21 cellular contexts compared by ENCODE assay signal in genomic region chr17:9824797-9825338, GRCh38. TPM values are rescaled to one million over a fixed set of nuclear protein-coding genes. Genes with fewer than 3 reads are reported as not detected.
DNase-seq lines count a peak whose midpoint lies in the region; ATAC-seq, FAIRE-seq and TF ChIP-seq lines count a peak whose summit lies in the region.
"Had no signal": no experiment of that assay in that cellular context is flagged by ENCODE, and none has a peak within 500 bp of the region (broad histone marks: within the 10 kb centered on the region; RNA-seq: fewer than 3 reads in every experiment).

No MANE protein-coding gene starts in this region.

- DNase-seq in HepG2 (ENCODE audit: low spot score) (no peak), right lobe of liver (no peak), H1 (ENCODE audit: low read depth in 1 of 2, low spot score in 2 of 2) (no peak), sigmoid colon (no peak), NCI-H1436 treated with DMSO at 0.1 percent for 48 hours (lab: John Stamatoyannopoulos, UW) (no peak), DMS79 (lab: John Stamatoyannopoulos, UW) (no peak)
- DNase-seq: Caco-2; CD4-positive, CD25-positive, alpha-beta regulatory T cell; CD8-positive, alpha-beta T cell; DMS153; GDM1; HFFc6 had no signal

- H2BK20ac ChIP-seq in H1 (ENCODE audit: low read length) = no peak overlapping the region

- no peak overlapping the region for H3K4ac ChIP-seq in H1 (replicated peaks; ENCODE audit: insufficient read length, low read depth, low read length)

- H2AFZ ChIP-seq in HepG2 (ENCODE audit: low read length) = no peak overlapping the region
- no peak overlapping the region for H2AFZ ChIP-seq in H1 (ENCODE audit: low read length)
- H2AFZ ChIP-seq: GM23338 had no signal

- no peaks in the 10 kb centered on the region for H4K20me1 ChIP-seq in HepG2 (ENCODE audit: insufficient read depth, low read length)
- no peaks in the 10 kb centered on the region for H4K20me1 ChIP-seq in H1 (replicated peaks in 1 of 2; ENCODE audit: control insufficient read depth in 1 of 2, insufficient read depth in 2 of 2, low read length in 2 of 2)

- no peak for ATAC-seq in HepG2
- no peak for ATAC-seq in right lobe of liver
- ATAC-seq: CD8-positive, alpha-beta T cell; GM12878; GM23338 had no signal

- H3K79me2 ChIP-seq in HepG2 (ENCODE audit: insufficient read depth, low read length) = no peaks in the 10 kb centered on the region
- no peaks in the 10 kb centered on the region for H3K79me2 ChIP-seq in H1 (ENCODE audit: control insufficient read depth in 1 of 2, insufficient read depth in 2 of 2, low read length in 2 of 2)

- no peak overlapping the region for H4K5ac ChIP-seq in H1 (ENCODE audit: insufficient read length, low read depth, low read length)

- TF ChIP-seq EP300 in HepG2 (IDR thresholded peaks at IDR 0.05; ENCODE audit: low read depth in 2 of 2, low read length in 2 of 2) (no peak), HepG2 (CRISPR knock-in tag; IDR thresholded peaks at IDR 0.05; ENCODE audit: borderline replicate concordance) (no peak), H1 (IDR thresholded peaks at IDR 0.05; ENCODE audit: borderline replicate concordance in 1 of 2, low read depth in 2 of 2, low read length in 2 of 2) (no peak), sigmoid colon (IDR thresholded peaks at IDR 0.05) (no peak)

- H3K79me1 ChIP-seq in H1 (ENCODE audit: low read depth, low read length) = no peaks in the 10 kb centered on the region

- TF ChIP-seq RAD21 in HepG2 (CRISPR knock-in tag; IDR thresholded peaks at IDR 0.05) (no peak), H1 (IDR thresholded peaks at IDR 0.05 in 1 of 2, conservative IDR thresholded peaks at IDR 0.05 in 1 of 2; ENCODE audit: low read depth in 2 of 2, low read length in 2 of 2) (no peak)

- CTCF ChIA-PET in HepG2 (lab: Yijun Ruan, JAX; ENCODE audit: low intra/inter-chr PET ratio, low total read pairs) (no interaction called here), H1 (lab: Charles Lee; ENCODE audit: partially characterized antibody) (interaction anchor here (0.6 to 1.3 kb wide), 3 partner anchors 14 to 17 kb away, joined by 3 to 8 read pairs (median 3); no protein-coding TSS in a partner anchor)

- BruUV-seq in HepG2 (replicated peaks; lab: Mats Ljungman, UMichigan) = no TSS peak

- H3K4me3 ChIP-seq in HepG2 (replicated peaks in 1 of 3; ENCODE audit: insufficient read depth in 1 of 3, low read depth in 2 of 3, low read length in 3 of 3) (no peak overlapping the region), right lobe of liver (no peak overlapping the region), H1 (ENCODE audit: extremely low read depth in 1 of 4, insufficient read depth in 2 of 4, low read depth in 3 of 4, low read length in 4 of 4) (no peak overlapping the region), sigmoid colon (no peak overlapping the region)
- H3K4me3 ChIP-seq: GM12878, GM23338, HAP-1 had no signal

- intact Hi-C loops in HepG2 (cut with micrococcal nuclease; ENCODE audit: unreplicated experiment) = no loop called here
- intact Hi-C loops in right lobe of liver (cut with DNase I) = no loop called here
- intact Hi-C loops in sigmoid colon (cut with DNase I) = no loop called here

- H2AK5ac ChIP-seq in H1 (ENCODE audit: low read depth, low read length) = no peak overlapping the region

- peaks cover 3 to 17% of the 10 kb centered on the region in 2 experiments for H3K27me3 ChIP-seq in HepG2 (ENCODE audit: control insufficient read depth in 1 of 2, insufficient read depth in 2 of 2, low read length in 2 of 2)
- no peaks in the 10 kb centered on the region for H3K27me3 ChIP-seq in right lobe of liver
- no peaks in the 10 kb centered on the region for H3K27me3 ChIP-seq in H1 (replicated peaks in 1 of 4; ENCODE audit: control insufficient read depth in 3 of 4, extremely low read depth in 1 of 4, insufficient read depth in 3 of 4, low read length in 3 of 4)
- no peaks in the 10 kb centered on the region for H3K27me3 ChIP-seq in sigmoid colon

- H3K14ac ChIP-seq in H1 (ENCODE audit: insufficient read length) = no peak overlapping the region

- no peak for TF ChIP-seq POLR2A in HepG2 (IDR thresholded peaks at IDR 0.05; ENCODE audit: insufficient read depth in 1 of 2, low read depth in 2 of 2, low read length in 2 of 2)
- no peak for TF ChIP-seq POLR2A in right lobe of liver (IDR thresholded peaks at IDR 0.05)
- no peak for TF ChIP-seq POLR2A in H1 (IDR thresholded peaks at IDR 0.05; ENCODE audit: control extremely low read depth in 1 of 2, low read depth in 2 of 2, low read length in 2 of 2)
- no peak for TF ChIP-seq POLR2A in sigmoid colon (IDR thresholded peaks at IDR 0.05)

- no peak overlapping the region for H2BK120ac ChIP-seq in H1 (replicated peaks; ENCODE audit: low read depth, low read length)

- H3K9me3 ChIP-seq in HepG2 (ENCODE audit: low read length) (no peaks in the 10 kb centered on the region), right lobe of liver (no peaks in the 10 kb centered on the region), H1 (ENCODE audit: insufficient read depth in 2 of 2, low read depth in 1 of 2, low read length in 1 of 2) (no peaks in the 10 kb centered on the region), sigmoid colon (no peaks in the 10 kb centered on the region)
- H3K9me3 ChIP-seq: Caco-2, HAP-1 had no signal

- no peak overlapping the region for H3K23ac ChIP-seq in H1 (ENCODE audit: insufficient read length)

- 25% methylated on average over 7 of the region's 8 CpGs for WGBS in HepG2 (ENCODE audit: low lambda C conversion rate)
- WGBS in right lobe of liver (ENCODE audit: insufficient coverage, low coverage, low lambda C conversion rate, missing lambda C conversion rate) = 14% methylated on average over 1 of the region's 8 CpGs
- 94% methylated on average over 8 of the region's 8 CpGs; no CpG with 5 or more reads in 1 of the 2 experiments for WGBS in H1 (ENCODE audit: extremely low coverage in 1 of 2, insufficient coverage in 1 of 2, insufficient read length in 1 of 2, insufficient replicate concordance in 2 of 2, low coverage in 1 of 2, low lambda C conversion rate in 2 of 2, missing lambda C conversion rate in 1 of 2), 2 experiments
- 71 to 80% methylated on average over 8 of the region's 8 CpGs for WGBS in sigmoid colon, 2 donors

- peak overlapping the region; percentile 73; the same call in 1 of the 2 replicates for H4K8ac ChIP-seq in H1 (ENCODE audit: extremely low read depth, insufficient read depth, low read length)

- no peak overlapping the region for H3K9ac ChIP-seq in HepG2 (ENCODE audit: insufficient read depth, low read depth, low read length)
- H3K9ac ChIP-seq in H1 (replicated peaks in 1 of 4; ENCODE audit: extremely low read depth in 1 of 4, low read depth in 3 of 4, low read length in 3 of 4) = no peak overlapping the region

- no peak overlapping the region for H2BK15ac ChIP-seq in H1 (ENCODE audit: low read length)

- H3K18ac ChIP-seq in H1 (ENCODE audit: extremely low read depth, low read length) = no peak overlapping the region

- no peak overlapping the region for H2BK12ac ChIP-seq in H1 (ENCODE audit: low read depth, low read length)

- TF ChIP-seq CTCF in HepG2 (CRISPR knock-in tag; IDR thresholded peaks at IDR 0.05) (no peak), right lobe of liver (IDR thresholded peaks at IDR 0.05) (no peak), H1 (IDR thresholded peaks at IDR 0.05; ENCODE audit: control extremely low read depth in 1 of 3, insufficient read depth in 1 of 3, low read depth in 1 of 3, low read length in 3 of 3) (no peak), sigmoid colon (IDR thresholded peaks at IDR 0.05) (no peak)

- H3K56ac ChIP-seq in H1 (replicated peaks; ENCODE audit: insufficient read length, low read depth, low read length) = no peak overlapping the region

- no peaks in the 10 kb centered on the region for H3K4me1 ChIP-seq in HepG2 (ENCODE audit: insufficient read depth, low read length)
- no peaks in the 10 kb centered on the region for H3K4me1 ChIP-seq in right lobe of liver
- H3K4me1 ChIP-seq in H1 (replicated peaks in 1 of 4; ENCODE audit: control insufficient read depth in 3 of 4, insufficient read depth in 4 of 4, low read length in 3 of 4) = peaks cover 0 to 2% (median 0%) of the 10 kb centered on the region in 4 experiments; a peak in 1 of 7 replicates
- peaks cover 0 to 43% (median 23%) of the 10 kb centered on the region in 4 donors for H3K4me1 ChIP-seq in sigmoid colon
- H3K4me1 ChIP-seq: Caco-2, HAP-1 had no signal

- no peak overlapping the region for H2BK5ac ChIP-seq in H1 (ENCODE audit: low read depth, low read length)

- H4K91ac ChIP-seq in H1 (replicated peaks; ENCODE audit: insufficient read length, low read length) = no peak overlapping the region

- H3K36me3 ChIP-seq in HepG2 (replicated peaks in 1 of 2; ENCODE audit: control insufficient read depth in 1 of 2, insufficient read depth in 2 of 2, low read length in 2 of 2) (no peaks in the 10 kb centered on the region), right lobe of liver (no peaks in the 10 kb centered on the region), H1 (ENCODE audit: control insufficient read depth in 2 of 4, insufficient read depth in 4 of 4, low read length in 3 of 4) (no peaks in the 10 kb centered on the region), sigmoid colon (no peaks in the 10 kb centered on the region)
- H3K36me3 ChIP-seq: HAP-1 had no signal

- H3K23me2 ChIP-seq in H1 (ENCODE audit: low read depth, low read length) = peaks cover 2% of the 10 kb centered on the region; the same call in 1 of the 2 replicates

- H3K4me2 ChIP-seq in HepG2 (ENCODE audit: low read depth, low read length) = no peak overlapping the region
- no peak overlapping the region for H3K4me2 ChIP-seq in H1 (ENCODE audit: insufficient read depth in 1 of 2, low read depth in 2 of 2, low read length in 2 of 2)
- H3K4me2 ChIP-seq: GM23338 had no signal

- POLR2A ChIA-PET in HepG2 (lab: Yijun Ruan, JAX) = no interaction called here
- POLR2A ChIA-PET in H1 (lab: Charles Lee; ENCODE audit: partially characterized antibody) = no interaction called here

- H3K27ac ChIP-seq in HepG2 (ENCODE audit: extremely low read length, insufficient read depth, low read length) (no peak overlapping the region), right lobe of liver (no peak overlapping the region), H1 (ENCODE audit: low read depth, low read length) (no peak overlapping the region), sigmoid colon (peak overlapping the region in 3 of 4 donors; percentile 25 to 58 (median 32))
- H3K27ac ChIP-seq: 22Rv1, C4-2B had no signal

- FAIRE-seq in HepG2 (lab: Jason Lieb, UNC) (no peak), H1 (lab: Jason Lieb, UNC) (no peak)
- FAIRE-seq: A204.1, GM12878, GM19239, H54 had no signal

- in situ Hi-C loops in HepG2 (cut with HindIII; ENCODE audit: extremely low pct_ligation_motif_present, low pct_unique_long_range_greater_than_20kb) = no loop called here

RNA-seq across cellular contexts. Expression of gene GLP2R, which starts 0.9 kb away (rescaled TPM):
- total RNA-seq in HepG2 (2016; rRNA removed; fragmentation: Illumina TruSeq; extraction: Trizol) (1.4 and 1.9 TPM in 2 replicates), right lobe of liver (1 to 10 TPM in 1 of 6 experiments, under 1 TPM in 5; 0.12 to 2.4 (median 0.63) TPM), sigmoid colon (10 to 100 TPM; 28.5 to 56.2 (median 50.8) TPM)
- 0.35 and 0.51 TPM in 2 replicates for total RNA-seq in HepG2 (2016; cell fraction: cytosol; rRNA removed; fragmentation: Illumina TruSeq; extraction: Trizol; ENCODE audit: low read depth)
- total RNA-seq in HepG2 (2016; cell fraction: insoluble cytoplasmic fraction; rRNA removed; fragmentation: Illumina TruSeq; extraction: Trizol) = 2.0 and 2.3 TPM in 2 replicates
- total RNA-seq in HepG2 (2016; cell fraction: membrane; rRNA removed; fragmentation: Illumina TruSeq; extraction: Trizol) = 0.76 and 1.8 TPM in 2 replicates
- total RNA-seq in HepG2 (2016; cell fraction: nucleus; rRNA removed; fragmentation: Illumina TruSeq; extraction: Trizol) = 0.97 and 2.6 TPM in 2 replicates
- polyA plus RNA-seq in HepG2 (2011; rRNA removed) (0.21 and 0.65 TPM in 2 replicates), H1 (2011; rRNA removed) (not detected in 2 replicates), sigmoid colon (10 to 100 TPM in 1 of 3 donors, 1 to 10 TPM in 1, under 1 TPM in 1; 0.89 to 15.0 (median 5.5) TPM)
- 0.36 and 0.62 TPM in 2 replicates for polyA plus RNA-seq in HepG2 (2011; cell fraction: cytosol; rRNA removed)
- 0.14 and 0.48 TPM in 2 replicates for polyA plus RNA-seq in HepG2 (2011; cell fraction: nucleus; rRNA removed)
- polyA plus RNA-seq in HepG2 (2012) = 0.12 and 1.0 TPM in 2 replicates
- 0.17 and 0.26 TPM in 2 replicates for polyA plus RNA-seq in HepG2 (2016; cell fraction: cytosol; fragmentation: Illumina TruSeq; extraction: Trizol; ENCODE audit: low read depth)
- polyA plus RNA-seq in HepG2 (2016; cell fraction: insoluble cytoplasmic fraction; fragmentation: Illumina TruSeq; extraction: Trizol; ENCODE audit: low read depth) = 1.7 and 1.8 TPM in 2 replicates
- polyA plus RNA-seq in HepG2 (2016; cell fraction: membrane; fragmentation: Illumina TruSeq; extraction: Trizol; ENCODE audit: low read depth) = 0.53 and 0.62 TPM in 2 replicates
- 0.96 and 1.2 TPM in 2 replicates for polyA plus RNA-seq in HepG2 (2016; cell fraction: nucleus; fragmentation: Illumina TruSeq; extraction: Trizol; ENCODE audit: insufficient read depth, low read depth)
- polyA minus RNA-seq in HepG2 (2011; rRNA and poly(A)+ RNA removed; ENCODE audit: low replicate concordance) = 5.2 and 791 TPM in 2 replicates
- 0.26 and 0.49 TPM in 2 replicates for polyA minus RNA-seq in HepG2 (2011; cell fraction: cytosol; rRNA and poly(A)+ RNA removed)
- 0.75 and 2.2 TPM in 2 replicates for polyA minus RNA-seq in HepG2 (2011; cell fraction: nucleus; rRNA and poly(A)+ RNA removed)
- total RNA-seq in H1 (2021; fragmentation: NEBNext Ultra II Directional; extraction: Animal tissue kit (Norgen Biotek cat#: 25700)) = not detected in 2 replicates
- polyA plus RNA-seq in H1 (2011; cell fraction: cytosol; rRNA removed) = not detected
- polyA plus RNA-seq in H1 (2011; cell fraction: nucleus; rRNA removed) = not detected
- not detected in 4 replicates for polyA plus RNA-seq in H1 (2012, experiment 1 of 2)
- not detected for polyA plus RNA-seq in H1 (2012, experiment 2 of 2)
- 0.02 TPM for polyA plus RNA-seq in H1 (2013, experiment 1 of 2)
- not detected for polyA plus RNA-seq in H1 (2013, experiment 2 of 2)
- polyA minus RNA-seq in H1 (2011; rRNA and poly(A)+ RNA removed) = not detected in 2 replicates
- polyA minus RNA-seq in H1 (2011; cell fraction: cytosol; rRNA and poly(A)+ RNA removed) = 2.6 TPM
- 0.50 TPM for polyA minus RNA-seq in H1 (2011; cell fraction: nucleus; rRNA and poly(A)+ RNA removed)
- total RNA-seq: Caco-2; CD4-positive, CD25-positive, alpha-beta regulatory T cell; CD8-positive, alpha-beta T cell; GM12878; GM23338; HFFc6 had no signal
- polyA plus RNA-seq: CD4-positive, CD25-positive, alpha-beta regulatory T cell; GM12878; GM23338 had no signal

RNA-seq across cellular contexts. Expression of gene GSG1L2, which starts 3.0 kb away (rescaled TPM):
- not detected in 2 replicates for total RNA-seq in HepG2 (2016; rRNA removed; fragmentation: Illumina TruSeq; extraction: Trizol)
- not detected in 2 replicates for total RNA-seq in HepG2 (2016; cell fraction: cytosol; rRNA removed; fragmentation: Illumina TruSeq; extraction: Trizol; ENCODE audit: low read depth)
- not detected in 2 replicates for total RNA-seq in HepG2 (2016; cell fraction: insoluble cytoplasmic fraction; rRNA removed; fragmentation: Illumina TruSeq; extraction: Trizol)
- total RNA-seq in HepG2 (2016; cell fraction: membrane; rRNA removed; fragmentation: Illumina TruSeq; extraction: Trizol) = not detected in 2 replicates
- total RNA-seq in HepG2 (2016; cell fraction: nucleus; rRNA removed; fragmentation: Illumina TruSeq; extraction: Trizol) = not detected in 2 replicates
- polyA plus RNA-seq in HepG2 (2011; rRNA removed) = not detected in 2 replicates
- polyA plus RNA-seq in HepG2 (2011; cell fraction: cytosol; rRNA removed) = not detected in 2 replicates
- polyA plus RNA-seq in HepG2 (2011; cell fraction: nucleus; rRNA removed) = not detected in 2 replicates
- not detected in 2 replicates for polyA plus RNA-seq in HepG2 (2012)
- polyA plus RNA-seq in HepG2 (2016; cell fraction: cytosol; fragmentation: Illumina TruSeq; extraction: Trizol; ENCODE audit: low read depth) = not detected in 2 replicates
- not detected in 2 replicates for polyA plus RNA-seq in HepG2 (2016; cell fraction: insoluble cytoplasmic fraction; fragmentation: Illumina TruSeq; extraction: Trizol; ENCODE audit: low read depth)
- polyA plus RNA-seq in HepG2 (2016; cell fraction: membrane; fragmentation: Illumina TruSeq; extraction: Trizol; ENCODE audit: low read depth) = not detected in 2 replicates
- polyA plus RNA-seq in HepG2 (2016; cell fraction: nucleus; fragmentation: Illumina TruSeq; extraction: Trizol; ENCODE audit: insufficient read depth, low read depth) = not detected in 2 replicates
- polyA minus RNA-seq in HepG2 (2011; rRNA and poly(A)+ RNA removed; ENCODE audit: low replicate concordance) = 1.4 TPM in 1 of 2 replicates, not detected in the other
- not detected in 2 replicates for polyA minus RNA-seq in HepG2 (2011; cell fraction: cytosol; rRNA and poly(A)+ RNA removed)
- not detected in 2 replicates for polyA minus RNA-seq in HepG2 (2011; cell fraction: nucleus; rRNA and poly(A)+ RNA removed)
- not detected for total RNA-seq in right lobe of liver
- not detected in 2 replicates for total RNA-seq in H1 (2021; fragmentation: NEBNext Ultra II Directional; extraction: Animal tissue kit (Norgen Biotek cat#: 25700))
- polyA plus RNA-seq in H1 (2011; rRNA removed) = not detected in 2 replicates
- not detected for polyA plus RNA-seq in H1 (2011; cell fraction: cytosol; rRNA removed)
- polyA plus RNA-seq in H1 (2011; cell fraction: nucleus; rRNA removed) = not detected
- polyA plus RNA-seq in H1 (2012, experiment 1 of 2) = not detected in 4 replicates
- polyA plus RNA-seq in H1 (2012, experiment 2 of 2) = not detected
- not detected for polyA plus RNA-seq in H1 (2013, experiment 1 of 2)
- not detected for polyA plus RNA-seq in H1 (2013, experiment 2 of 2)
- not detected in 2 replicates for polyA minus RNA-seq in H1 (2011; rRNA and poly(A)+ RNA removed)
- not detected for polyA minus RNA-seq in H1 (2011; cell fraction: cytosol; rRNA and poly(A)+ RNA removed)
- not detected for polyA minus RNA-seq in H1 (2011; cell fraction: nucleus; rRNA and poly(A)+ RNA removed)
- total RNA-seq in sigmoid colon = not detected
- not detected for polyA plus RNA-seq in sigmoid colon
- total RNA-seq: Caco-2; CD4-positive, CD25-positive, alpha-beta regulatory T cell; CD8-positive, alpha-beta T cell; GM12878; GM23338; HFFc6 had no signal
- polyA plus RNA-seq: BJ; CD4-positive, CD25-positive, alpha-beta regulatory T cell; GM12878; GM23338 had no signal

RNA-seq across cellular contexts. Expression of gene DHRS7C, which starts 33.5 kb away (rescaled TPM):
- total RNA-seq in HepG2 (2016; rRNA removed; fragmentation: Illumina TruSeq; extraction: Trizol) = not detected in 2 replicates
- total RNA-seq in HepG2 (2016; cell fraction: cytosol; rRNA removed; fragmentation: Illumina TruSeq; extraction: Trizol; ENCODE audit: low read depth) = not detected in 2 replicates
- total RNA-seq in HepG2 (2016; cell fraction: insoluble cytoplasmic fraction; rRNA removed; fragmentation: Illumina TruSeq; extraction: Trizol) = not detected in 2 replicates
- total RNA-seq in HepG2 (2016; cell fraction: membrane; rRNA removed; fragmentation: Illumina TruSeq; extraction: Trizol) = not detected in 2 replicates
- not detected in 2 replicates for total RNA-seq in HepG2 (2016; cell fraction: nucleus; rRNA removed; fragmentation: Illumina TruSeq; extraction: Trizol)
- polyA plus RNA-seq in HepG2 (2011; rRNA removed) = not detected in 2 replicates
- not detected in 2 replicates for polyA plus RNA-seq in HepG2 (2011; cell fraction: cytosol; rRNA removed)
- not detected in 2 replicates for polyA plus RNA-seq in HepG2 (2011; cell fraction: nucleus; rRNA removed)
- polyA plus RNA-seq in HepG2 (2012) = not detected in 2 replicates
- not detected in 2 replicates for polyA plus RNA-seq in HepG2 (2016; cell fraction: cytosol; fragmentation: Illumina TruSeq; extraction: Trizol; ENCODE audit: low read depth)
- not detected in 2 replicates for polyA plus RNA-seq in HepG2 (2016; cell fraction: insoluble cytoplasmic fraction; fragmentation: Illumina TruSeq; extraction: Trizol; ENCODE audit: low read depth)
- not detected in 2 replicates for polyA plus RNA-seq in HepG2 (2016; cell fraction: membrane; fragmentation: Illumina TruSeq; extraction: Trizol; ENCODE audit: low read depth)
- polyA plus RNA-seq in HepG2 (2016; cell fraction: nucleus; fragmentation: Illumina TruSeq; extraction: Trizol; ENCODE audit: insufficient read depth, low read depth) = not detected in 2 replicates
- 2.9 TPM in 1 of 2 replicates, not detected in the other for polyA minus RNA-seq in HepG2 (2011; rRNA and poly(A)+ RNA removed; ENCODE audit: low replicate concordance)
- polyA minus RNA-seq in HepG2 (2011; cell fraction: cytosol; rRNA and poly(A)+ RNA removed) = not detected in 2 replicates
- polyA minus RNA-seq in HepG2 (2011; cell fraction: nucleus; rRNA and poly(A)+ RNA removed) = not detected in 2 replicates
- not detected for total RNA-seq in right lobe of liver
- not detected in 2 replicates for total RNA-seq in H1 (2021; fragmentation: NEBNext Ultra II Directional; extraction: Animal tissue kit (Norgen Biotek cat#: 25700))
- polyA plus RNA-seq in H1 (2011; rRNA removed) = not detected in 2 replicates
- not detected for polyA plus RNA-seq in H1 (2011; cell fraction: cytosol; rRNA removed)
- not detected for polyA plus RNA-seq in H1 (2011; cell fraction: nucleus; rRNA removed)
- polyA plus RNA-seq in H1 (2012, experiment 1 of 2) = not detected in 4 replicates
- not detected for polyA plus RNA-seq in H1 (2012, experiment 2 of 2)
- not detected for polyA plus RNA-seq in H1 (2013, experiment 1 of 2)
- not detected for polyA plus RNA-seq in H1 (2013, experiment 2 of 2)
- not detected in 2 replicates for polyA minus RNA-seq in H1 (2011; rRNA and poly(A)+ RNA removed)
- not detected for polyA minus RNA-seq in H1 (2011; cell fraction: cytosol; rRNA and poly(A)+ RNA removed)
- polyA minus RNA-seq in H1 (2011; cell fraction: nucleus; rRNA and poly(A)+ RNA removed) = not detected
- total RNA-seq in sigmoid colon = not detected
- polyA plus RNA-seq in sigmoid colon = under 1 TPM in 1 of 3 donors, not detected in 2; 0.92 TPM
- total RNA-seq: Caco-2; CD4-positive, CD25-positive, alpha-beta regulatory T cell; CD8-positive, alpha-beta T cell; GM12878; GM23338; HFFc6 had no signal
- polyA plus RNA-seq: BJ; CD4-positive, CD25-positive, alpha-beta regulatory T cell; GM12878; GM23338 had no signal

Comparison
In these comparisons a context has a peak if more than half of its experiments do, and no peak if none do; other contexts are left out.
1. H3K27ac ChIP-seq: peak in sigmoid colon (3 of 4); none in HepG2 (single experiment), right lobe of liver (0 of 3) and H1 (single experiment).
2. RNA of gene GLP2R, which starts 0.9 kb away (total RNA-seq): 28.5 to 56.2 TPM in sigmoid colon; 0.35 to 2.6 TPM in HepG2, 0.12 to 2.4 TPM in right lobe of liver and not detected in H1; every median in the first group is over 4 times any median in the second.